Comparison of ENCODE assay signal across 11 cellular contexts in genomic region chr7:126727930-126728331, GRCh38.
DNase-seq lines count a peak whose midpoint lies in the region; ATAC-seq and TF ChIP-seq lines count a peak whose summit lies in the region.
"Had no signal": no experiment of that assay in that cellular context is flagged by ENCODE, and none has a peak within 500 bp of the region (broad histone marks: within the 10 kb centered on the region; RNA-seq: fewer than 3 reads in every experiment).

No MANE protein-coding gene starts in this region.

- no peaks in the 10 kb centered on the region for H3K27me3 Mint-ChIP-seq in activated naive CD4-positive, alpha-beta T cell treated with anti-CD3 and anti-CD28 coated beads for 36 hours (ENCODE audit: low read depth)
- no peaks in the 10 kb centered on the region for H3K27me3 Mint-ChIP-seq in endodermal cell (ENCODE audit: insufficient read depth)
- H3K27me3 Mint-ChIP-seq: dendritic cell treated with granulocyte-macrophage colony-stimulating factor and Interleukin-4, amounts not matched to agents 40 ng/mL and 50 ng/mL, for 4 days had no signal

- in situ Hi-C loops in brain microvascular endothelial cell (cut with HindIII; ENCODE audit: low pct_ligation_motif_present, low sequenced_read_pairs), result no loop called here

- no peaks in the 10 kb centered on the region for H3K4me1 Mint-ChIP-seq in activated naive CD4-positive, alpha-beta T cell treated with anti-CD3 and anti-CD28 coated beads for 36 hours (ENCODE audit: low read depth)
- H3K4me1 Mint-ChIP-seq in endodermal cell, result no peaks in the 10 kb centered on the region

- no peak for TF ChIP-seq POLR2A in NB4 (IDR thresholded peaks at IDR 0.05; ENCODE audit: extremely low read depth, insufficient read length)

- H3K27me3 ChIP-seq in brain microvascular endothelial cell (replicated peaks), result no peaks in the 10 kb centered on the region
- H3K27me3 ChIP-seq in smooth muscle cell (ENCODE audit: low read depth), result no peaks in the 10 kb centered on the region
- no peaks in the 10 kb centered on the region for H3K27me3 ChIP-seq in endodermal cell (ENCODE audit: control insufficient read depth, insufficient read depth, low read length, poor library complexity, severe bottlenecking)
- H3K27me3 ChIP-seq: right atrium auricular region had no signal

- H3K9me3 ChIP-seq in smooth muscle cell (replicated peaks; ENCODE audit: low read depth) (no peaks in the 10 kb centered on the region), endodermal cell (ENCODE audit: control insufficient read depth, low read length) (peaks cover 4% of the 10 kb centered on the region)
- H3K9me3 ChIP-seq: right atrium auricular region had no signal

- no peak overlapping the region for H3K4me3 Mint-ChIP-seq in activated naive CD4-positive, alpha-beta T cell treated with anti-CD3 and anti-CD28 coated beads for 36 hours
- no peak overlapping the region for H3K4me3 Mint-ChIP-seq in endodermal cell
- H3K4me3 Mint-ChIP-seq: dendritic cell treated with granulocyte-macrophage colony-stimulating factor and Interleukin-4, amounts not matched to agents 40 ng/mL and 50 ng/mL, for 4 days had no signal

- no peaks in the 10 kb centered on the region for H3K36me3 Mint-ChIP-seq in activated naive CD4-positive, alpha-beta T cell treated with anti-CD3 and anti-CD28 coated beads for 36 hours (ENCODE audit: low read depth)
- H3K36me3 Mint-ChIP-seq in endodermal cell (ENCODE audit: low read depth), result no peaks in the 10 kb centered on the region

- H3K9me3 Mint-ChIP-seq in activated naive CD4-positive, alpha-beta T cell treated with anti-CD3 and anti-CD28 coated beads for 36 hours, result no peaks in the 10 kb centered on the region
- H3K9me3 Mint-ChIP-seq in endodermal cell, result no peaks in the 10 kb centered on the region

- H3K79me2 ChIP-seq in smooth muscle cell (ENCODE audit: low read depth), result no peaks in the 10 kb centered on the region

- H3K4me1 ChIP-seq in smooth muscle cell (ENCODE audit: low read depth) (no peaks in the 10 kb centered on the region), endodermal cell (ENCODE audit: control insufficient read depth, insufficient read depth, low read length) (no peaks in the 10 kb centered on the region)
- H3K4me1 ChIP-seq: right atrium auricular region had no signal

- H3K4me2 ChIP-seq in smooth muscle cell, result peak overlapping the region; percentile 5

- TF ChIP-seq CTCF in NB4 (IDR thresholded peaks at IDR 0.05; ENCODE audit: low read depth, low read length) (no peak), brain microvascular endothelial cell (IDR thresholded peaks at IDR 0.05; ENCODE audit: low read depth, low read length, missing control alignments) (peak; percentile 3), smooth muscle cell (IDR thresholded peaks at IDR 0.05; ENCODE audit: borderline replicate concordance, insufficient read depth, poor library complexity, severe bottlenecking) (no peak), endodermal cell (conservative IDR thresholded peaks at IDR 0.05) (no peak)

- H3K27ac ChIP-seq in brain microvascular endothelial cell, result peak overlapping the region; percentile 60
- peak overlapping the region; percentile 53 for H3K27ac ChIP-seq in smooth muscle cell (ENCODE audit: low read depth)
- H3K27ac ChIP-seq in endodermal cell (ENCODE audit: low read depth, low read length), result no peak overlapping the region
- H3K27ac ChIP-seq: right atrium auricular region, SK-N-MC had no signal

- peak overlapping the region; percentile 24 for H2AFZ ChIP-seq in smooth muscle cell (ENCODE audit: low read depth)

- H3K4me3 ChIP-seq in NB4 (ENCODE audit: low read depth, low read length) (no peak overlapping the region), brain microvascular endothelial cell (ENCODE audit: low read depth, low read length) (no peak overlapping the region), smooth muscle cell (no peak overlapping the region), endodermal cell (ENCODE audit: low read length) (no peak overlapping the region)
- H3K4me3 ChIP-seq: right atrium auricular region, SK-N-MC had no signal

- H3K27ac Mint-ChIP-seq in activated naive CD4-positive, alpha-beta T cell treated with anti-CD3 and anti-CD28 coated beads for 36 hours, result no peak overlapping the region
- no peak overlapping the region for H3K27ac Mint-ChIP-seq in endodermal cell
- H3K27ac Mint-ChIP-seq: dendritic cell treated with granulocyte-macrophage colony-stimulating factor and Interleukin-4, amounts not matched to agents 40 ng/mL and 50 ng/mL, for 4 days had no signal

- 60% methylated on average over 5 of the region's 5 CpGs for WGBS in smooth muscle cell (ENCODE audit: low lambda C conversion rate)
- whole genome bisulfite sequencing in endodermal cell (ENCODE audit: insufficient coverage in 1 of 2, insufficient read length in 1 of 2), 2 experiments, result 88 to 100% methylated on average over 1 to 5 of the region's 5 CpGs

- H3K36me3 ChIP-seq in brain microvascular endothelial cell (replicated peaks) (no peaks in the 10 kb centered on the region), smooth muscle cell (ENCODE audit: low read depth) (no peaks in the 10 kb centered on the region), endodermal cell (ENCODE audit: control insufficient read depth, insufficient read depth, low read length) (no peaks in the 10 kb centered on the region)
- H3K36me3 ChIP-seq: right atrium auricular region had no signal

- H3K9ac ChIP-seq in smooth muscle cell (ENCODE audit: low read depth) (no peak overlapping the region), endodermal cell (ENCODE audit: extremely low read depth, low read length, poor library complexity, severe bottlenecking) (no peak overlapping the region)

- H4K20me1 ChIP-seq in smooth muscle cell (ENCODE audit: low read depth), result no peaks in the 10 kb centered on the region

- CTCF ChIA-PET in activated naive CD4-positive, alpha-beta T cell treated with anti-CD3 and anti-CD28 coated beads for 36 hours (lab: Charles Lee), result interaction anchor here (0.7 to 1.2 kb wide), 2 partner anchors 25 to 41 kb away, joined by 3 read pairs; no protein-coding TSS in a partner anchor

- ATAC-seq in HG02852 (IDR thresholded peaks at IDR 0.05; ENCODE audit: unreplicated experiment), result no peak

- DNase-seq in activated naive CD4-positive, alpha-beta T cell treated with anti-CD3 and anti-CD28 coated beads for 36 hours, result peak; percentile 10
- DNase-seq in activated naive CD4-positive, alpha-beta T cell treated with Interleukin-2 at 50 U/mL for 16 hours, result no peak
- DNase-seq in NB4 (ENCODE audit: low read depth) (peak; percentile 76), brain microvascular endothelial cell (peak; percentile 83), smooth muscle cell (lab: John Stamatoyannopoulos, UW; ENCODE audit: unreplicated experiment) (no peak), endodermal cell (no peak), hypothalamus (lab: John Stamatoyannopoulos, UW) (no peak)

- H3F3A ChIP-seq in smooth muscle cell (ENCODE audit: low read depth), result no peaks in the 10 kb centered on the region

- intact Hi-C loops in activated naive CD4-positive, alpha-beta T cell treated with anti-CD3 and anti-CD28 coated beads for 36 hours (cut with micrococcal nuclease), result no loop called here

Comparison
In these comparisons a context has a peak if more than half of its experiments do, and no peak if none do; other contexts are left out.
1. DNase-seq: peak in activated naive CD4-positive, alpha-beta T cell treated with anti-CD3 and anti-CD28 coated beads for 36 hours (single experiment), NB4 (single experiment) and brain microvascular endothelial cell (single experiment); none in activated naive CD4-positive, alpha-beta T cell treated with Interleukin-2 at 50 U/mL for 16 hours (single experiment), smooth muscle cell (single experiment), endodermal cell (single experiment) and hypothalamus (0 of 51).